Comparison of ENCODE assay signal across 15 cellular contexts in genomic region chr12:10189653-10190052, GRCh38. TPM values are rescaled to one million over a fixed set of nuclear protein-coding genes. Genes with fewer than 3 reads are reported as not detected.
A peak's percentile ranks its signal among the peaks of the same experiment; 100 is the strongest.
DNase-seq lines count a peak whose midpoint lies in the region; ATAC-seq and TF ChIP-seq lines count a peak whose summit lies in the region.
"Had no signal": no experiment of that assay in that cellular context is flagged by ENCODE, and none has a peak within 500 bp of the region (broad histone marks: within the 10 kb centered on the region; RNA-seq: fewer than 3 reads in every experiment).

No MANE protein-coding gene starts in this region.

- POLR2A ChIA-PET in MCF 10A (lab: Yijun Ruan, JAX) (interaction anchor here (1.1 to 3.2 kb wide), 3 partner anchors 14 to 37 kb away, joined by 4 to 20 read pairs (median 14); no protein-coding TSS in a partner anchor), SK-N-SH (lab: Yijun Ruan, JAX) (no interaction called here)

- H3K79me2 ChIP-seq in SK-N-SH (ENCODE audit: insufficient read depth) = no peaks in the 10 kb centered on the region

- H3K36me3 ChIP-seq in breast epithelium (no peaks in the 10 kb centered on the region), lower lobe of right lung (no peaks in the 10 kb centered on the region), SK-N-SH (replicated peaks in 1 of 2; ENCODE audit: control insufficient read depth in 1 of 2, insufficient read depth in 2 of 2, low read length in 1 of 2) (no peaks in the 10 kb centered on the region)

- H3K4me1 Mint-ChIP-seq in MCF 10A (ENCODE audit: insufficient read depth, unreplicated experiment) (peaks cover 19% of the 10 kb centered on the region), type B pancreatic cell (ENCODE audit: unreplicated experiment) (peaks cover 4% of the 10 kb centered on the region)

- H3K4me3 Mint-ChIP-seq in MCF 10A (ENCODE audit: unreplicated experiment) = no peak overlapping the region
- peak overlapping the region; percentile 60 for H3K4me3 Mint-ChIP-seq in type B pancreatic cell
- H3K4me3 Mint-ChIP-seq: activated B cell treated with CpG ODN at 0.5 μM for 24 hours had no signal

- no peak for TF ChIP-seq EP300 in SK-N-SH (IDR thresholded peaks at IDR 0.05; ENCODE audit: borderline replicate concordance in 1 of 2, low read depth in 1 of 2, low read length in 1 of 2)

- intact Hi-C loops in breast epithelium (cut with DNase I; ENCODE audit: low total_unique reads) (no loop called here), MCF 10A (cut with micrococcal nuclease) (loop anchor here (1.0 kb wide), 1 partner anchor 36 kb away; no protein-coding TSS in a partner anchor), lower lobe of right lung (cut with DNase I) (no loop called here)

- no peak for TF ChIP-seq POLR2A in breast epithelium (IDR thresholded peaks at IDR 0.05)

- H2AFZ ChIP-seq in SK-N-SH (ENCODE audit: low read depth) = no peak overlapping the region

- no peaks in the 10 kb centered on the region for H3K27me3 ChIP-seq in breast epithelium
- no peaks in the 10 kb centered on the region for H3K27me3 ChIP-seq in lower lobe of right lung (ENCODE audit: low read depth)
- H3K27me3 ChIP-seq in SK-N-SH (ENCODE audit: insufficient read depth) = peaks cover 27% of the 10 kb centered on the region; the same call in 1 of the 2 replicates

- TF ChIP-seq RAD21 in SK-N-SH (IDR thresholded peaks at IDR 0.05; ENCODE audit: low read length) = no peak

- no peaks in the 10 kb centered on the region for H3K9me3 ChIP-seq in breast epithelium
- H3K9me3 ChIP-seq in lower lobe of right lung = no peaks in the 10 kb centered on the region
- no peaks in the 10 kb centered on the region for H3K9me3 ChIP-seq in SK-N-SH

- peak in 1 of 2 donors; percentile 32 for DNase-seq in breast epithelium (ENCODE audit: low spot score in 2 of 2)
- no peak for DNase-seq in MCF 10A (ENCODE audit: unreplicated experiment)
- peak; percentile 40 for DNase-seq in epithelial cell of esophagus (ENCODE audit: low read depth)
- no peak for DNase-seq in lower lobe of right lung
- DNase-seq in type B pancreatic cell (ENCODE audit: extremely low spot score, unreplicated experiment) = no peak
- DNase-seq in GM13977 (ENCODE audit: low spot score) = no peak
- no peak for DNase-seq in SKM-1 (lab: John Stamatoyannopoulos, UW; ENCODE audit: unreplicated experiment)
- no peak for DNase-seq in SK-N-SH
- DNase-seq: activated B cell treated with CpG ODN at 0.5 μM for 24 hours; activated naive CD4-positive, alpha-beta T cell treated with anti-CD3 and anti-CD28 coated beads, Interleukin-2, amount 50 U/mL, for 16 hours; COR-L47; NCI-H2171 treated with DMSO at 0.1 percent for 48 hours had no signal

- in situ Hi-C loops in GM13977 (cut with MboI; ENCODE audit: low pct_unique_long_range_greater_than_20kb, low sequenced_read_pairs, unreplicated experiment) = no loop called here

- no TSS peak for BruUV-seq in MCF 10A (replicated peaks; lab: Mats Ljungman, UMichigan)

- H3K9me3 Mint-ChIP-seq in MCF 10A (ENCODE audit: unreplicated experiment) (no peaks in the 10 kb centered on the region), type B pancreatic cell (no peaks in the 10 kb centered on the region)
- H3K9me3 Mint-ChIP-seq: activated B cell treated with CpG ODN at 0.5 μM for 24 hours had no signal

- H3K4me3 ChIP-seq in breast epithelium = no peak overlapping the region
- no peak overlapping the region for H3K4me3 ChIP-seq in epithelial cell of esophagus (ENCODE audit: low read length)
- H3K4me3 ChIP-seq in lower lobe of right lung = no peak overlapping the region
- H3K4me3 ChIP-seq in SK-N-SH (ENCODE audit: low read depth in 2 of 2, low read length in 1 of 2) = no peak overlapping the region

- WGBS in SK-N-SH (ENCODE audit: low lambda C conversion rate) = 22% methylated on average over 5 of the region's 5 CpGs

- no peaks in the 10 kb centered on the region for H3K36me3 Mint-ChIP-seq in MCF 10A (ENCODE audit: insufficient read depth, unreplicated experiment)
- H3K36me3 Mint-ChIP-seq in type B pancreatic cell = no peaks in the 10 kb centered on the region

- H3K27me3 Mint-ChIP-seq in MCF 10A (ENCODE audit: insufficient read depth, unreplicated experiment) (no peaks in the 10 kb centered on the region), type B pancreatic cell (peaks cover 5% of the 10 kb centered on the region)

- CTCF ChIA-PET in MCF 10A (lab: Yijun Ruan, JAX) = interaction anchor here (0.7 to 11.3 kb wide), 19 partner anchors 12 to 180 kb away, joined by 3 to 255 read pairs (median 4); no protein-coding TSS in a partner anchor
- CTCF ChIA-PET in SK-N-SH (lab: Yijun Ruan, JAX) = interaction anchor here (0.7 to 6.5 kb wide), 6 partner anchors 19 to 439 kb away, joined by 3 to 48 read pairs (median 4); no protein-coding TSS in a partner anchor

- no peaks in the 10 kb centered on the region for H3K9me2 ChIP-seq in SK-N-SH

- H3K27ac Mint-ChIP-seq in MCF 10A (ENCODE audit: low read depth, unreplicated experiment) (no peak overlapping the region), type B pancreatic cell (peak overlapping the region; percentile 88)
- H3K27ac Mint-ChIP-seq: activated B cell treated with CpG ODN at 0.5 μM for 24 hours had no signal

- TF ChIP-seq CTCF in breast epithelium (IDR thresholded peaks at IDR 0.05) (no peak), MCF 10A (IDR thresholded peaks at IDR 0.05; ENCODE audit: unreplicated experiment) (no peak), epithelial cell of esophagus (IDR thresholded peaks at IDR 0.05; ENCODE audit: insufficient read depth, low read depth, low read length, missing control alignments) (no peak), lower lobe of right lung (IDR thresholded peaks at IDR 0.05) (no peak), type B pancreatic cell (conservative IDR thresholded peaks at IDR 0.05) (no peak), GM13977 (IDR thresholded peaks at IDR 0.05; ENCODE audit: extremely low read depth, insufficient read depth, missing control alignments) (no peak), SK-N-SH (IDR thresholded peaks at IDR 0.05) (no peak)

- no peak overlapping the region for H3K9ac ChIP-seq in SK-N-SH

- H3K4me1 ChIP-seq in breast epithelium = peaks cover 0 to 11% of the 10 kb centered on the region in 2 donors
- no peaks in the 10 kb centered on the region for H3K4me1 ChIP-seq in lower lobe of right lung
- no peaks in the 10 kb centered on the region for H3K4me1 ChIP-seq in SK-N-SH (ENCODE audit: control insufficient read depth in 1 of 2, insufficient read depth in 2 of 2, low read depth in 1 of 2, low read length in 1 of 2)

- peak; percentile 23 to 37 for ATAC-seq in lower lobe of right lung

- H3K4me2 ChIP-seq in SK-N-SH = no peak overlapping the region

- no peaks in the 10 kb centered on the region for H3F3A ChIP-seq in SK-N-SH (replicated peaks; ENCODE audit: insufficient read depth)

- no peaks in the 10 kb centered on the region for H4K20me1 ChIP-seq in SK-N-SH (ENCODE audit: insufficient read depth)

- H3K27ac ChIP-seq in breast epithelium (peak overlapping the region; percentile 55 to 77), lower lobe of right lung (no peak overlapping the region), SK-N-SH (ENCODE audit: low read depth in 2 of 2, low read length in 1 of 2) (no peak overlapping the region)

RNA-seq across cellular contexts. Expression of gene TMEM52B, which starts 10.8 kb away (rescaled TPM):
- total RNA-seq in breast epithelium (under 1 TPM in 2 of 3 donors, not detected in 1; 0.33 to 0.44 TPM), MCF 10A (2022) (not detected in 2 replicates), lower lobe of right lung (3.6 TPM), type B pancreatic cell (ENCODE audit: low replicate concordance) (0.68 and 3.4 TPM in 2 replicates)
- polyA plus RNA-seq in SK-N-SH (2012; rRNA removed) = not detected in 2 replicates
- polyA plus RNA-seq in SK-N-SH (2012; cell fraction: cytosol; rRNA removed) = not detected in 2 replicates
- not detected in 2 replicates for polyA plus RNA-seq in SK-N-SH (2012; cell fraction: nucleus; rRNA removed)
- total RNA-seq: activated B cell treated with CpG ODN at 0.5 μM for 24 hours, bronchial epithelial cell, lower leg skin had no signal

RNA-seq across cellular contexts. Expression of gene OLR1, which starts 17.7 kb away (rescaled TPM):
- total RNA-seq in breast epithelium (10 to 100 TPM in 1 of 3 donors, 1 to 10 TPM in 1, not detected in 1; 3.3 to 17.1 TPM), MCF 10A (2022) (0.25 TPM in 1 of 2 replicates, not detected in the other), lower lobe of right lung (172 TPM), type B pancreatic cell (ENCODE audit: low replicate concordance) (0.19 and 2.8 TPM in 2 replicates)
- polyA plus RNA-seq in SK-N-SH (2012; rRNA removed) = not detected in 2 replicates
- polyA plus RNA-seq in SK-N-SH (2012; cell fraction: cytosol; rRNA removed) = not detected in 2 replicates
- polyA plus RNA-seq in SK-N-SH (2012; cell fraction: nucleus; rRNA removed) = not detected in 2 replicates
- total RNA-seq: activated B cell treated with CpG ODN at 0.5 μM for 24 hours, bronchial epithelial cell, lower leg skin had no signal

RNA-seq across cellular contexts. Expression of gene GABARAPL1, which starts 23.0 kb away (rescaled TPM):
- total RNA-seq in breast epithelium (100 to 1,000 TPM; 146 to 182 (median 155) TPM), MCF 10A (2022) (19.7 and 28.1 TPM in 2 replicates), lower lobe of right lung (108 TPM), type B pancreatic cell (ENCODE audit: low replicate concordance) (43.5 and 252 TPM in 2 replicates)
- 9.2 and 14.3 TPM in 2 replicates for polyA plus RNA-seq in SK-N-SH (2012; rRNA removed)
- 12.7 and 14.1 TPM in 2 replicates for polyA plus RNA-seq in SK-N-SH (2012; cell fraction: cytosol; rRNA removed)
- 13.4 and 16.8 TPM in 2 replicates for polyA plus RNA-seq in SK-N-SH (2012; cell fraction: nucleus; rRNA removed)

RNA-seq across cellular contexts. Expression of gene CLEC7A, which starts 59.7 kb away (rescaled TPM):
- total RNA-seq in breast epithelium (10 to 100 TPM in 2 of 3 donors, 1 to 10 TPM in 1; 5.2 to 14.7 (median 13.8) TPM), MCF 10A (2022) (not detected in 2 replicates), lower lobe of right lung (79.5 TPM), type B pancreatic cell (ENCODE audit: low replicate concordance) (1.8 and 16.2 TPM in 2 replicates)
- not detected in 2 replicates for polyA plus RNA-seq in SK-N-SH (2012; rRNA removed)
- polyA plus RNA-seq in SK-N-SH (2012; cell fraction: cytosol; rRNA removed) = not detected in 2 replicates
- polyA plus RNA-seq in SK-N-SH (2012; cell fraction: nucleus; rRNA removed) = not detected in 2 replicates
- total RNA-seq: A172, bronchial epithelial cell had no signal

Comparison
In these comparisons a context has a peak if more than half of its experiments do, and no peak if none do; other contexts are left out.
1. H3K27ac ChIP-seq: peak in breast epithelium (2 of 2); none in lower lobe of right lung (single experiment) and SK-N-SH (0 of 2).